Comparison of ENCODE assay signal across 15 cellular contexts in genomic region chr13:46377554-46377953, GRCh38. TPM values are rescaled to one million over a fixed set of nuclear protein-coding genes. Genes with fewer than 3 reads are reported as not detected.
A peak's percentile ranks its signal among the peaks of the same experiment; 100 is the strongest.
DNase-seq lines count a peak whose midpoint lies in the region; ATAC-seq and TF ChIP-seq lines count a peak whose summit lies in the region.
"Had no signal": no experiment of that assay in that cellular context is flagged by ENCODE, and none has a peak within 500 bp of the region (broad histone marks: within the 10 kb centered on the region; RNA-seq: fewer than 3 reads in every experiment).

No MANE protein-coding gene starts in this region.

- peak overlapping the region; percentile 3 for H3K27ac Mint-ChIP-seq in activated naive CD4-positive, alpha-beta T cell treated with anti-CD3 and anti-CD28 coated beads, Interleukin-2, amount 50 U/mL, for 24 hours
- H3K27ac Mint-ChIP-seq in immature natural killer cell, result no peak overlapping the region
- no peak overlapping the region for H3K27ac Mint-ChIP-seq in activated T-helper 17 cell treated with anti-CD3 and anti-CD28 coated beads, Interleukin-2, amount 50 U/mL, for 72 hours
- H3K27ac Mint-ChIP-seq: activated CD4-positive, alpha-beta T cell treated with anti-CD3 and anti-CD28 coated beads, Interleukin-2, amount 10 ng/mL, durations not matched to agents 24 days and 14 days had no signal

- no peak for DNase-seq in activated naive CD4-positive, alpha-beta T cell treated with Interleukin-2 at 50 U/mL for 16 hours
- DNase-seq in MV-4-11 (lab: John Stamatoyannopoulos, UW) (peak; percentile 11), transverse colon (no peak), immature natural killer cell (no peak)
- DNase-seq: activated CD4-positive, alpha-beta T cell treated with anti-CD3 and anti-CD28 coated beads, Interleukin-2, amount 10 ng/mL, durations not matched to agents 24 days and 14 days; activated naive CD4-positive, alpha-beta T cell; NK-92 treated with Interleukin-12 subunit alpha and Interleukin-12 subunit beta, amount 100 ng/mL, for 24 hours; retina; stimulated activated CD4-positive, alpha-beta T cell treated with anti-CD3 and anti-CD28 coated beads, Interleukin-4, amount 100 ng/mL, for 4 hours had no signal

- H3K27ac ChIP-seq in transverse colon, result peak overlapping the region; percentile 72 to 78 (median 76)
- H3K27ac ChIP-seq: 22Rv1 had no signal

- H3K4me1 ChIP-seq in transverse colon, result peaks cover 0 to 42% (median 19%) of the 10 kb centered on the region in 4 donors

- H3K27me3 ChIP-seq in transverse colon, result no peaks in the 10 kb centered on the region

- ATAC-seq in HG02678 (IDR thresholded peaks at IDR 0.05; ENCODE audit: unreplicated experiment) (peak; percentile 52), HG03457 (IDR thresholded peaks at IDR 0.05; ENCODE audit: unreplicated experiment) (no peak)
- no peak for ATAC-seq in activated T-helper 17 cell treated with anti-CD3 and anti-CD28 coated beads, Interleukin-2, amount 50 U/mL, for 72 hours (replicated peaks)
- ATAC-seq: HCT116 had no signal

- no peaks in the 10 kb centered on the region for H3K4me1 Mint-ChIP-seq in activated naive CD4-positive, alpha-beta T cell treated with anti-CD3 and anti-CD28 coated beads, Interleukin-2, amount 50 U/mL, for 24 hours
- H3K4me1 Mint-ChIP-seq in immature natural killer cell, result no peaks in the 10 kb centered on the region
- H3K4me1 Mint-ChIP-seq in activated T-helper 17 cell treated with anti-CD3 and anti-CD28 coated beads, Interleukin-2, amount 50 U/mL, for 72 hours, result no peaks in the 10 kb centered on the region

- no peak overlapping the region for H3K4me3 ChIP-seq in transverse colon

- H3K4me3 Mint-ChIP-seq in activated naive CD4-positive, alpha-beta T cell treated with anti-CD3 and anti-CD28 coated beads, Interleukin-2, amount 50 U/mL, for 24 hours, result no peak overlapping the region
- no peak overlapping the region for H3K4me3 Mint-ChIP-seq in immature natural killer cell
- H3K4me3 Mint-ChIP-seq in activated T-helper 17 cell treated with anti-CD3 and anti-CD28 coated beads, Interleukin-2, amount 50 U/mL, for 72 hours, result no peak overlapping the region
- H3K4me3 Mint-ChIP-seq: activated CD4-positive, alpha-beta T cell treated with anti-CD3 and anti-CD28 coated beads, Interleukin-2, amount 10 ng/mL, durations not matched to agents 24 days and 14 days had no signal

- TF ChIP-seq EP300 in transverse colon (IDR thresholded peaks at IDR 0.05; ENCODE audit: low read depth), result no peak

- H3K36me3 ChIP-seq in transverse colon, result no peaks in the 10 kb centered on the region

- TF ChIP-seq CTCF in transverse colon (IDR thresholded peaks at IDR 0.05), result peak in 2 of 5 experiments; percentile 15 to 25

- TF ChIP-seq POLR2A in transverse colon (IDR thresholded peaks at IDR 0.05), result no peak

- H3K36me3 Mint-ChIP-seq in activated naive CD4-positive, alpha-beta T cell treated with anti-CD3 and anti-CD28 coated beads, Interleukin-2, amount 50 U/mL, for 24 hours, result no peaks in the 10 kb centered on the region
- no peaks in the 10 kb centered on the region for H3K36me3 Mint-ChIP-seq in immature natural killer cell
- H3K36me3 Mint-ChIP-seq in activated T-helper 17 cell treated with anti-CD3 and anti-CD28 coated beads, Interleukin-2, amount 50 U/mL, for 72 hours (ENCODE audit: low read depth), result no peaks in the 10 kb centered on the region

- peaks cover 2% of the 10 kb centered on the region for H3K27me3 Mint-ChIP-seq in activated naive CD4-positive, alpha-beta T cell treated with anti-CD3 and anti-CD28 coated beads, Interleukin-2, amount 50 U/mL, for 24 hours
- peaks cover 2 to 5% (median 3%) of the 10 kb centered on the region in 3 donors for H3K27me3 Mint-ChIP-seq in immature natural killer cell (ENCODE audit: low read depth in 3 of 3)
- no peaks in the 10 kb centered on the region for H3K27me3 Mint-ChIP-seq in activated T-helper 17 cell treated with anti-CD3 and anti-CD28 coated beads, Interleukin-2, amount 50 U/mL, for 72 hours

- H3K9me3 ChIP-seq in transverse colon, result no peaks in the 10 kb centered on the region

- in situ Hi-C loops in transverse colon (cut with MboI; ENCODE audit: low pct_ligation_motif_present in 1 of 4, low pct_unique_long_range_greater_than_20kb in 1 of 4, low sequenced_read_pairs in 3 of 4), result no loop called here

- H3K9me3 Mint-ChIP-seq in activated naive CD4-positive, alpha-beta T cell treated with anti-CD3 and anti-CD28 coated beads, Interleukin-2, amount 50 U/mL, for 24 hours, result no peaks in the 10 kb centered on the region
- no peaks in the 10 kb centered on the region for H3K9me3 Mint-ChIP-seq in immature natural killer cell
- no peaks in the 10 kb centered on the region for H3K9me3 Mint-ChIP-seq in activated T-helper 17 cell treated with anti-CD3 and anti-CD28 coated beads, Interleukin-2, amount 50 U/mL, for 72 hours
- H3K9me3 Mint-ChIP-seq: activated CD4-positive, alpha-beta T cell treated with anti-CD3 and anti-CD28 coated beads, Interleukin-2, amount 10 ng/mL, durations not matched to agents 24 days and 14 days had no signal

- intact Hi-C loops in transverse colon (cut with DNase I; ENCODE audit: low total_unique reads), result no loop called here

- 40 to 45% methylated on average over 3 to 4 of the region's 4 CpGs for WGBS in transverse colon (ENCODE audit: low coverage in 1 of 2), 2 donors

RNA-seq across cellular contexts. Expression of gene RUBCNL, which starts 9.5 kb away (rescaled TPM):
- total RNA-seq in transverse colon, result 10 to 100 TPM in 3 of 4 donors, 1 to 10 TPM in 1; 2.8 to 27.2 (median 14.2) TPM
- polyA plus RNA-seq in immature natural killer cell, result under 1 TPM in 1 of 3 donors, not detected in 2; 0.57 TPM
- 1 to 10 TPM in 1 of 2 donors, under 1 TPM in 1; 0.56 to 3.4 TPM for total RNA-seq in activated T-helper 17 cell treated with anti-CD3 and anti-CD28 coated beads, Interleukin-2, amount 50 U/mL, for 72 hours
